Comparison of ENCODE assay signal across 34 cellular contexts in genomic region chr5:157584628-157585027, GRCh38.
"Had no signal": no experiment of that assay in that cellular context is flagged by ENCODE, and none has a peak within 500 bp of the region (broad histone marks: within the 10 kb centered on the region; RNA-seq: fewer than 3 reads in every experiment).

No MANE protein-coding gene starts in this region.

- H3K27ac ChIP-seq: adrenal gland, body of pancreas, brain microvascular endothelial cell, breast epithelium, VCaP had no signal

- H3K27me3 Mint-ChIP-seq: activated B cell treated with CpG ODN at 0.5 μM for 24 hours; activated CD4-positive, alpha-beta T cell treated with anti-CD3 and anti-CD28 coated beads, Interleukin-2, amount 10 ng/mL, durations not matched to agents 24 days and 14 days; activated CD8-positive, alpha-beta T cell treated with anti-CD3 and anti-CD28 coated beads for 36 hours; activated naive CD4-positive, alpha-beta T cell treated with anti-CD3 and anti-CD28 coated beads, Interleukin-2, amount 10 ng/mL, durations not matched to agents 7 days and 5 days; activated naive CD4-positive, alpha-beta T cell treated with anti-CD3 and anti-CD28 coated beads, Interleukin-2, amount 50 U/mL, for 24 hours; activated naive CD8-positive, alpha-beta T cell had no signal

- H3K4me3 ChIP-seq: adrenal gland, body of pancreas, breast epithelium had no signal

- H3K36me3 ChIP-seq: adrenal gland, brain microvascular endothelial cell, breast epithelium had no signal

- H3K36me3 Mint-ChIP-seq: activated naive CD4-positive, alpha-beta T cell treated with anti-CD3 and anti-CD28 coated beads, Interleukin-2, amount 50 U/mL, for 24 hours; activated naive CD8-positive, alpha-beta T cell had no signal

- H3K9me3 ChIP-seq: adrenal gland, body of pancreas, breast epithelium had no signal

- H3K4me3 Mint-ChIP-seq: activated B cell treated with CpG ODN at 0.5 μM for 24 hours; activated CD4-positive, alpha-beta T cell treated with anti-CD3 and anti-CD28 coated beads, Interleukin-2, amount 10 ng/mL, durations not matched to agents 24 days and 14 days; activated CD8-positive, alpha-beta T cell treated with anti-CD3 and anti-CD28 coated beads for 36 hours; activated naive CD4-positive, alpha-beta T cell treated with anti-CD3 and anti-CD28 coated beads, Interleukin-2, amount 10 ng/mL, durations not matched to agents 7 days and 5 days; activated naive CD4-positive, alpha-beta T cell treated with anti-CD3 and anti-CD28 coated beads, Interleukin-2, amount 50 U/mL, for 24 hours; activated naive CD8-positive, alpha-beta T cell; activated T-cell treated with anti-CD3 and anti-CD28 coated beads, Interleukin-2, amount 50 U/mL, for 4 hours; activated T-helper 1 cell treated with anti-CD3 and anti-CD28 coated beads, Interleukin-12 subunit alpha, Interleukin-12 subunit beta, Interleukin-2, Interleukin-4 antibody, amounts not matched to agents 30 ng/mL and 10 ng/mL and 1 ng/mL, durations not matched to agents 14 hours and 24 hours and 36 hours; T-helper 1 cell treated with Interleukin-12 subunit alpha and Interleukin-12 subunit beta and Interleukin-4 antibody, amounts not matched to agents 30 μg/mL and 1 μg/mL, for 36 hours; T-helper 2 cell treated with Interferon-gamma antibody and Interleukin-4, amounts not matched to agents 5 μg/mL and 100 μg/mL, for 36 hours had no signal

- H3K27ac Mint-ChIP-seq: activated CD8-positive, alpha-beta T cell treated with anti-CD3 and anti-CD28 coated beads for 36 hours; activated naive CD4-positive, alpha-beta T cell treated with anti-CD3 and anti-CD28 coated beads, Interleukin-2, amount 10 ng/mL, durations not matched to agents 7 days and 5 days; activated naive CD8-positive, alpha-beta T cell; T-helper 2 cell treated with Interferon-gamma antibody and Interleukin-4, amounts not matched to agents 5 μg/mL and 100 μg/mL, for 36 hours had no signal

- ATAC-seq: activated CD8-positive, alpha-beta T cell treated with anti-CD3 and anti-CD28 coated beads for 36 hours; activated T-cell treated with anti-CD3 and anti-CD28 coated beads, Interleukin-2, amount 50 U/mL, for 4 hours; activated T-cell treated with anti-CD3 and anti-CD28 coated beads, Interleukin-2, amount 50 U/mL, for 72 hours; body of pancreas had no signal

- H3K9me3 Mint-ChIP-seq: activated B cell treated with CpG ODN at 0.5 μM for 24 hours; activated T-cell treated with anti-CD3 and anti-CD28 coated beads, Interleukin-2, amount 50 U/mL, for 4 hours had no signal

- FAIRE-seq: astrocyte, TTC549 had no signal

- DNase-seq: activated B cell treated with CpG ODN at 0.5 μM for 24 hours; activated CD4-positive, alpha-beta T cell treated with anti-CD3 and anti-CD28 coated beads for 4 hours; activated CD4-positive, alpha-beta T cell treated with anti-CD3 and anti-CD28 coated beads, Interleukin-2, amount 10 ng/mL, durations not matched to agents 24 days and 14 days; activated CD4-positive, alpha-beta T cell treated with anti-CD3 and anti-CD28 coated beads, Interleukin-2, amount 50 U/mL, for 1 hour; activated CD4-positive, alpha-beta T cell treated with anti-CD3 and anti-CD28 coated beads, Interleukin-2, amount 50 U/mL, for 4 hours; activated CD4-positive, CD25-positive, alpha-beta regulatory T cell treated with anti-CD3 and anti-CD28 coated beads, Interleukin-2, amount 50 U/mL, for 72 hours; activated CD8-positive, alpha-beta memory T cell treated with anti-CD3 and anti-CD28 coated beads, Interleukin-2, amount 50 U/mL, for 4 hours; activated CD8-positive, alpha-beta T cell treated with anti-CD3 and anti-CD28 coated beads for 36 hours; activated effector memory CD4-positive, alpha-beta T cell treated with Interleukin-2 at 50 U/mL for 16 hours; activated gamma-delta T cell; activated naive CD4-positive, alpha-beta T cell treated with anti-CD3 and anti-CD28 coated beads, Interleukin-2, amount 10 ng/mL, durations not matched to agents 7 days and 5 days; activated naive CD4-positive, alpha-beta T cell treated with Interleukin-2 at 50 U/mL for 16 hours; activated T-cell treated with anti-CD3 and anti-CD28 coated beads for 4 hours; activated T-cell treated with anti-CD3 and anti-CD28 coated beads, Interleukin-2, amount 50 U/mL, for 1 hour; activated T-cell treated with anti-CD3 and anti-CD28 coated beads, Interleukin-2, amount 50 U/mL, for 4 hours; activated T-cell treated with anti-CD3 and anti-CD28 coated beads, Interleukin-2, amount 50 U/mL, for 72 hours; adrenal gland; amniotic stem cell; aorta; body of pancreas; brain microvascular endothelial cell; central memory CD4-positive, alpha-beta T cell; T-helper 1 cell; T-helper 2 cell; T-helper 9 cell had no signal

- H3K4me1 ChIP-seq: adrenal gland, body of pancreas, breast epithelium had no signal

- H3K27me3 ChIP-seq: adrenal gland, body of pancreas, brain microvascular endothelial cell, breast epithelium had no signal
